1 cellular context compared by ENCODE assay signal in genomic region chr2:220455389-220455788, GRCh38.
TF ChIP-seq lines count a peak whose summit lies in the region.

No MANE protein-coding gene starts in this region.

TF ChIP-seq in HepG2, 621 proteins besides CTCF, POLR2A, EP300 and RAD21:
- TF ChIP-seq, protein P1, sequence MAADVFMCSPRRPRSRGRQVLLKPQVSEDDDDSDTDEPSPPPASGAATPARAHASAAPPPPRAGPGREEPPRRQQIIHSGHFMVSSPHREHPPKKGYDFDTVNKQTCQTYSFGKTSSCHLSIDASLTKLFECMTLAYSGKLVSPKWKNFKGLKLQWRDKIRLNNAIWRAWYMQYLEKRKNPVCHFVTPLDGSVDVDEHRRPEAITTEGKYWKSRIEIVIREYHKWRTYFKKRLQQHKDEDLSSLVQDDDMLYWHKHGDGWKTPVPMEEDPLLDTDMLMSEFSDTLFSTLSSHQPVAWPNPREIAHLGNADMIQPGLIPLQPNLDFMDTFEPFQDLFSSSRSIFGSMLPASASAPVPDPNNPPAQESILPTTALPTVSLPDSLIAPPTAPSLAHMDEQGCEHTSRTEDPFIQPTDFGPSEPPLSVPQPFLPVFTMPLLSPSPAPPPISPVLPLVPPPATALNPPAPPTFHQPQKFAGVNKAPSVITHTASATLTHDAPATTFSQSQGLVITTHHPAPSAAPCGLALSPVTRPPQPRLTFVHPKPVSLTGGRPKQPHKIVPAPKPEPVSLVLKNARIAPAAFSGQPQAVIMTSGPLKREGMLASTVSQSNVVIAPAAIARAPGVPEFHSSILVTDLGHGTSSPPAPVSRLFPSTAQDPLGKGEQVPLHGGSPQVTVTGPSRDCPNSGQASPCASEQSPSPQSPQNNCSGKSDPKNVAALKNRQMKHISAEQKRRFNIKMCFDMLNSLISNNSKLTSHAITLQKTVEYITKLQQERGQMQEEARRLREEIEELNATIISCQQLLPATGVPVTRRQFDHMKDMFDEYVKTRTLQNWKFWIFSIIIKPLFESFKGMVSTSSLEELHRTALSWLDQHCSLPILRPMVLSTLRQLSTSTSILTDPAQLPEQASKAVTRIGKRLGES (CRISPR knock-in tag; IDR thresholded peaks at IDR 0.05; ENCODE audit: borderline replicate concordance): no peak
- TF ChIP-seq, protein P2, sequence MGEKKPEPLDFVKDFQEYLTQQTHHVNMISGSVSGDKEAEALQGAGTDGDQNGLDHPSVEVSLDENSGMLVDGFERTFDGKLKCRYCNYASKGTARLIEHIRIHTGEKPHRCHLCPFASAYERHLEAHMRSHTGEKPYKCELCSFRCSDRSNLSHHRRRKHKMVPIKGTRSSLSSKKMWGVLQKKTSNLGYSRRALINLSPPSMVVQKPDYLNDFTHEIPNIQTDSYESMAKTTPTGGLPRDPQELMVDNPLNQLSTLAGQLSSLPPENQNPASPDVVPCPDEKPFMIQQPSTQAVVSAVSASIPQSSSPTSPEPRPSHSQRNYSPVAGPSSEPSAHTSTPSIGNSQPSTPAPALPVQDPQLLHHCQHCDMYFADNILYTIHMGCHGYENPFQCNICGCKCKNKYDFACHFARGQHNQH (CRISPR knock-in tag; IDR thresholded peaks at IDR 0.05): no peak
- TF ChIP-seq ATF7 (IDR thresholded peaks at IDR 0.05) (peak; percentile 20; the same call in 1 of the 2 replicates), ATF7 (CRISPR knock-in tag; IDR thresholded peaks at IDR 0.05) (no peak)
